In the genomic region with DNA sequence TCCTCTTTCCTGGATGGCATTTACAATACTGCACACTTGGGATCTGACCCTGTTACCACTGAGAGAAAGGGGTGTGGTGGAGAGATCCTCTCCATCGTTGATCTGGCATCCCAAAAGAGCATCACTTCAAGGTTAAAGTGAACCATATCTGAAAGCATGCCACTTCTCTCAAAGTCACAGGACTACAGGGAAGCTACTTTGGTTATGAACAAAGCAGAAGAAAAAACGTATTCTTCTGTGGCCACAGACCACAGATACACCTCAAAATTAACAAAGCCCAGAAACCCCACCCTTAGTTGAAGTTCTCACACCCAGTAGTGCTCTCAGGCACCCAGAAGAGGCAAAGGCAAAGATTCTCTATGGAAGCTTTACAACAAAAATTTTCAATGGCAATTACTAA, we compare ENCODE assay signal across 11 cellular contexts.
DNase-seq lines count a peak whose midpoint lies in the region; ATAC-seq and TF ChIP-seq lines count a peak whose summit lies in the region.
"Had no signal": no experiment of that assay in that cellular context is flagged by ENCODE, and none has a peak within 500 bp of the region (broad histone marks: within the 10 kb centered on the region; RNA-seq: fewer than 3 reads in every experiment).

No MANE protein-coding gene starts in this region.

- CTCF ChIA-PET in WTC11 (lab: Charles Lee), result no interaction called here

- DNase-seq in effector memory CD8-positive, alpha-beta T cell, result peak in 1 of 3 experiments; percentile 1
- DNase-seq in SHP77 (lab: John Stamatoyannopoulos, UW) (no peak), mucosa of gallbladder (ENCODE audit: low spot score) (no peak), WTC11 (ENCODE audit: low spot score) (no peak)
- no peak for DNase-seq in activated T-cell treated with anti-CD3 and anti-CD28 coated beads, Interleukin-2, amount 50 U/mL, for 48 hours
- DNase-seq: IMR-90, kidney glomerular epithelial cell, RPMI8226 had no signal

- H3K4me1 Mint-ChIP-seq in effector memory CD8-positive, alpha-beta T cell (ENCODE audit: low read depth in 2 of 2), result peaks cover 20 to 34% of the 10 kb centered on the region in 2 donors
- H3K4me1 Mint-ChIP-seq in WTC11, result no peaks in the 10 kb centered on the region

- no peaks in the 10 kb centered on the region for H3K27me3 Mint-ChIP-seq in effector memory CD8-positive, alpha-beta T cell
- H3K27me3 Mint-ChIP-seq in WTC11 (ENCODE audit: low read depth), result no peaks in the 10 kb centered on the region

- POLR2A ChIA-PET in WTC11 (lab: Charles Lee), result no interaction called here

- ATAC-seq in GM18502 (IDR thresholded peaks at IDR 0.05; ENCODE audit: poor library complexity, unreplicated experiment), result peak; percentile 90
- peak; percentile 67 for ATAC-seq in GM21381 (IDR thresholded peaks at IDR 0.05; ENCODE audit: unreplicated experiment)
- ATAC-seq in HG03159 (IDR thresholded peaks at IDR 0.05; ENCODE audit: unreplicated experiment), result peak; percentile 58
- ATAC-seq in effector memory CD8-positive, alpha-beta T cell (replicated peaks), result peak; percentile 74
- ATAC-seq in WTC11, result no peak

- no peaks in the 10 kb centered on the region for H3K9me3 Mint-ChIP-seq in effector memory CD8-positive, alpha-beta T cell
- H3K9me3 Mint-ChIP-seq in WTC11, result no peaks in the 10 kb centered on the region

- H3K36me3 Mint-ChIP-seq in effector memory CD8-positive, alpha-beta T cell (ENCODE audit: insufficient read depth), result no peaks in the 10 kb centered on the region
- H3K36me3 Mint-ChIP-seq in WTC11, result no peaks in the 10 kb centered on the region

- no peak for TF ChIP-seq CTCF in WTC11 (IDR thresholded peaks at IDR 0.05)

- H3K4me3 Mint-ChIP-seq in effector memory CD8-positive, alpha-beta T cell, result peak overlapping the region; percentile 21 to 30
- no peak overlapping the region for H3K4me3 Mint-ChIP-seq in WTC11

- H3K27ac Mint-ChIP-seq in effector memory CD8-positive, alpha-beta T cell, result peak overlapping the region; percentile 47 to 49
- H3K27ac Mint-ChIP-seq in WTC11, result no peak overlapping the region

TF ChIP-seq in WTC11, 78 proteins besides CTCF, POLR2A, EP300 and RAD21:
- TF ChIP-seq TEAD1 (CRISPR knock-in tag; IDR thresholded peaks at IDR 0.05) (no peak), CREB1 (CRISPR knock-in tag; IDR thresholded peaks at IDR 0.05) (no peak), SP1 (CRISPR knock-in tag; conservative IDR thresholded peaks at IDR 0.05) (no peak), RORB (CRISPR knock-in tag; IDR thresholded peaks at IDR 0.05) (no peak), NFE2L1 (CRISPR knock-in tag; IDR thresholded peaks at IDR 0.05) (no peak), FOXJ3 (CRISPR knock-in tag; IDR thresholded peaks at IDR 0.05; ENCODE audit: borderline replicate concordance) (no peak), ZNF263 (CRISPR knock-in tag; IDR thresholded peaks at IDR 0.05; ENCODE audit: low read depth) (no peak), ZNF232 (CRISPR knock-in tag; IDR thresholded peaks at IDR 0.05) (no peak), GRHL2 (CRISPR knock-in tag; IDR thresholded peaks at IDR 0.05; ENCODE audit: insufficient replicate concordance, severe bottlenecking) (no peak)
- TF ChIP-seq, protein P1, sequence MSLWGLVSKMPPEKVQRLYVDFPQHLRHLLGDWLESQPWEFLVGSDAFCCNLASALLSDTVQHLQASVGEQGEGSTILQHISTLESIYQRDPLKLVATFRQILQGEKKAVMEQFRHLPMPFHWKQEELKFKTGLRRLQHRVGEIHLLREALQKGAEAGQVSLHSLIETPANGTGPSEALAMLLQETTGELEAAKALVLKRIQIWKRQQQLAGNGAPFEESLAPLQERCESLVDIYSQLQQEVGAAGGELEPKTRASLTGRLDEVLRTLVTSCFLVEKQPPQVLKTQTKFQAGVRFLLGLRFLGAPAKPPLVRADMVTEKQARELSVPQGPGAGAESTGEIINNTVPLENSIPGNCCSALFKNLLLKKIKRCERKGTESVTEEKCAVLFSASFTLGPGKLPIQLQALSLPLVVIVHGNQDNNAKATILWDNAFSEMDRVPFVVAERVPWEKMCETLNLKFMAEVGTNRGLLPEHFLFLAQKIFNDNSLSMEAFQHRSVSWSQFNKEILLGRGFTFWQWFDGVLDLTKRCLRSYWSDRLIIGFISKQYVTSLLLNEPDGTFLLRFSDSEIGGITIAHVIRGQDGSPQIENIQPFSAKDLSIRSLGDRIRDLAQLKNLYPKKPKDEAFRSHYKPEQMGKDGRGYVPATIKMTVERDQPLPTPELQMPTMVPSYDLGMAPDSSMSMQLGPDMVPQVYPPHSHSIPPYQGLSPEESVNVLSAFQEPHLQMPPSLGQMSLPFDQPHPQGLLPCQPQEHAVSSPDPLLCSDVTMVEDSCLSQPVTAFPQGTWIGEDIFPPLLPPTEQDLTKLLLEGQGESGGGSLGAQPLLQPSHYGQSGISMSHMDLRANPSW (CRISPR knock-in tag; conservative IDR thresholded peaks at IDR 0.05; ENCODE audit: low read depth), result no peak
- TF ChIP-seq, protein P2, sequence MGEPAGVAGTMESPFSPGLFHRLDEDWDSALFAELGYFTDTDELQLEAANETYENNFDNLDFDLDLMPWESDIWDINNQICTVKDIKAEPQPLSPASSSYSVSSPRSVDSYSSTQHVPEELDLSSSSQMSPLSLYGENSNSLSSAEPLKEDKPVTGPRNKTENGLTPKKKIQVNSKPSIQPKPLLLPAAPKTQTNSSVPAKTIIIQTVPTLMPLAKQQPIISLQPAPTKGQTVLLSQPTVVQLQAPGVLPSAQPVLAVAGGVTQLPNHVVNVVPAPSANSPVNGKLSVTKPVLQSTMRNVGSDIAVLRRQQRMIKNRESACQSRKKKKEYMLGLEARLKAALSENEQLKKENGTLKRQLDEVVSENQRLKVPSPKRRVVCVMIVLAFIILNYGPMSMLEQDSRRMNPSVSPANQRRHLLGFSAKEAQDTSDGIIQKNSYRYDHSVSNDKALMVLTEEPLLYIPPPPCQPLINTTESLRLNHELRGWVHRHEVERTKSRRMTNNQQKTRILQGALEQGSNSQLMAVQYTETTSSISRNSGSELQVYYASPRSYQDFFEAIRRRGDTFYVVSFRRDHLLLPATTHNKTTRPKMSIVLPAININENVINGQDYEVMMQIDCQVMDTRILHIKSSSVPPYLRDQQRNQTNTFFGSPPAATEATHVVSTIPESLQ (CRISPR knock-in tag; IDR thresholded peaks at IDR 0.05), result no peak
- TF ChIP-seq, protein P3, sequence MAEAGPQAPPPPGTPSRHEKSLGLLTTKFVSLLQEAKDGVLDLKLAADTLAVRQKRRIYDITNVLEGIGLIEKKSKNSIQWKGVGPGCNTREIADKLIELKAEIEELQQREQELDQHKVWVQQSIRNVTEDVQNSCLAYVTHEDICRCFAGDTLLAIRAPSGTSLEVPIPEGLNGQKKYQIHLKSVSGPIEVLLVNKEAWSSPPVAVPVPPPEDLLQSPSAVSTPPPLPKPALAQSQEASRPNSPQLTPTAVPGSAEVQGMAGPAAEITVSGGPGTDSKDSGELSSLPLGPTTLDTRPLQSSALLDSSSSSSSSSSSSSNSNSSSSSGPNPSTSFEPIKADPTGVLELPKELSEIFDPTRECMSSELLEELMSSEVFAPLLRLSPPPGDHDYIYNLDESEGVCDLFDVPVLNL (CRISPR knock-in tag; IDR thresholded peaks at IDR 0.05; ENCODE audit: borderline replicate concordance, low read depth), result no peak
